33 cellular contexts compared by ENCODE assay signal in the genomic region with DNA sequence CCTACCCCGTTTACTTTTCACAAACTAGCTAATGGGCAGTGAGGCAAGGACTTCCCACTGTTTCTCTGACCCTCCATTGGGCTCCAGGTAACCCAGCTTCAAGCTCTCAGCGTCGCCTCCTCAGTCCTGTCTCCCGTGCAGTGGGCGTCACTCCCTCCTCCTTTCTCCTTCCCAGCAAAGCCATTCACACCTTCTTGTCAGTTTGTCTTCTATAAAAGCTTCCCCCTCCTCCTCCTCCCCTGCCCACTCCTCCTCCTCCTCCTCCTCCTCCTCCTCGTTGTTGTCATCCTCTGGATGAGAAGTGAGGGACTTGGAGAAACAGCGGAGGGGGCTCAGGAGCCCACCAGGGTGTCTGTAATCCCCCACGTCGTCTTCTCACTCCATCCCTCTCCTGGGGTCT. TPM values are rescaled to one million over a fixed set of nuclear protein-coding genes. Genes with fewer than 3 reads are reported as not detected.
"Had no signal": no experiment of that assay in that cellular context is flagged by ENCODE, and none has a peak within 500 bp of the region (broad histone marks: within the 10 kb centered on the region; RNA-seq: fewer than 3 reads in every experiment).

No MANE protein-coding gene starts in this region.

- H3K27me3 ChIP-seq: ascending aorta, cardiac muscle cell, foreskin keratinocyte had no signal

- H3K4me3 ChIP-seq: ascending aorta, breast epithelium, cardiac muscle cell, colonic mucosa, esophagus muscularis mucosa, gastroesophageal sphincter had no signal

- H3K27ac ChIP-seq: ascending aorta, breast epithelium, cardiac muscle cell, colonic mucosa, esophagus muscularis mucosa, foreskin keratinocyte, gastroesophageal sphincter had no signal

- H3K36me3 Mint-ChIP-seq: activated CD4-positive, alpha-beta memory T cell treated with anti-CD3 and anti-CD28 coated beads for 36 hours; activated CD8-positive, alpha-beta memory T cell treated with anti-CD3 and anti-CD28 coated beads, Interleukin-2, amount 10 ng/mL, durations not matched to agents 7 days and 5 days; activated naive CD4-positive, alpha-beta T cell treated with anti-CD3 and anti-CD28 coated beads, Interleukin-2, amount 10 ng/mL, durations not matched to agents 7 days and 5 days; activated naive CD4-positive, alpha-beta T cell treated with anti-CD3 and anti-CD28 coated beads, Interleukin-2, amount 50 U/mL, for 72 hours; activated naive CD8-positive, alpha-beta T cell treated with anti-CD3 and anti-CD28 coated beads, Interleukin-2, amount 10 ng/mL, durations not matched to agents 7 days and 5 days; brain had no signal

- H3K9me3 ChIP-seq: ascending aorta, breast epithelium, colonic mucosa, esophagus muscularis mucosa, gastroesophageal sphincter had no signal

- ATAC-seq: activated CD4-positive, alpha-beta T cell treated with anti-CD3 and anti-CD28 coated beads for 36 hours; activated CD8-positive, alpha-beta memory T cell treated with anti-CD3 and anti-CD28 coated beads, Interleukin-2, amount 10 ng/mL, durations not matched to agents 7 days and 5 days; activated CD8-positive, alpha-beta T cell treated with anti-CD3 and anti-CD28 coated beads, Interleukin-2, amount 10 ng/mL, durations not matched to agents 7 days and 5 days; activated naive CD4-positive, alpha-beta T cell treated with anti-CD3 and anti-CD28 coated beads, Interleukin-2, amount 50 U/mL, for 72 hours; foreskin keratinocyte; gastroesophageal sphincter had no signal

- DNase-seq: activated CD4-positive, alpha-beta memory T cell treated with anti-CD3 and anti-CD28 coated beads for 36 hours; activated CD4-positive, alpha-beta T cell treated with anti-CD3 and anti-CD28 coated beads for 36 hours; activated CD4-positive, alpha-beta T cell treated with anti-CD3 and anti-CD28 coated beads, Interleukin-2, amount 10 ng/mL, durations not matched to agents 24 days and 14 days; activated CD4-positive, CD25-positive, alpha-beta regulatory T cell; activated CD4-positive, CD25-positive, alpha-beta regulatory T cell treated with anti-CD3 and anti-CD28 coated beads, Interleukin-2, amount 50 U/mL, for 72 hours; activated CD8-positive, alpha-beta memory T cell treated with anti-CD3 and anti-CD28 coated beads, Interleukin-2, amount 10 ng/mL, durations not matched to agents 7 days and 5 days; activated CD8-positive, alpha-beta memory T cell treated with anti-CD3 and anti-CD28 coated beads, Interleukin-2, amount 50 U/mL, for 4 hours; activated CD8-positive, alpha-beta T cell treated with anti-CD3 and anti-CD28 coated beads, Interleukin-2, amount 10 ng/mL, durations not matched to agents 7 days and 5 days; activated effector memory CD4-positive, alpha-beta T cell treated with anti-CD3 and anti-CD28 coated beads, Interleukin-2, amount 50 U/mL, for 16 hours; activated naive CD4-positive, alpha-beta T cell; activated naive CD4-positive, alpha-beta T cell treated with anti-CD3 and anti-CD28 coated beads, Interleukin-2, amount 10 ng/mL, durations not matched to agents 7 days and 5 days; activated naive CD8-positive, alpha-beta T cell treated with anti-CD3 and anti-CD28 coated beads, Interleukin-2, amount 10 ng/mL, durations not matched to agents 7 days and 5 days; activated T-cell treated with anti-CD3 and anti-CD28 coated beads, Interleukin-2, amount 50 U/mL, for 1 hour; activated T-cell treated with anti-CD3 and anti-CD28 coated beads, Interleukin-2, amount 50 U/mL, for 48 hours; central memory CD4-positive, alpha-beta T cell; cerebellar nuclear complex; colonic mucosa; effector CD8-positive, alpha-beta T cell; erythroblast; foreskin keratinocyte; T-helper 2 cell had no signal

- H3K27ac Mint-ChIP-seq: activated CD4-positive, alpha-beta memory T cell treated with anti-CD3 and anti-CD28 coated beads for 36 hours; activated CD4-positive, alpha-beta T cell treated with anti-CD3 and anti-CD28 coated beads for 36 hours; activated CD4-positive, alpha-beta T cell treated with anti-CD3 and anti-CD28 coated beads, Interleukin-2, amount 10 ng/mL, durations not matched to agents 24 days and 14 days; activated CD8-positive, alpha-beta memory T cell treated with anti-CD3 and anti-CD28 coated beads, Interleukin-2, amount 10 ng/mL, durations not matched to agents 7 days and 5 days; activated CD8-positive, alpha-beta T cell treated with anti-CD3 and anti-CD28 coated beads, Interleukin-2, amount 10 ng/mL, durations not matched to agents 7 days and 5 days; activated naive CD4-positive, alpha-beta T cell treated with anti-CD3 and anti-CD28 coated beads, Interleukin-2, amount 10 ng/mL, durations not matched to agents 7 days and 5 days; activated naive CD4-positive, alpha-beta T cell treated with anti-CD3 and anti-CD28 coated beads, Interleukin-2, amount 50 U/mL, for 72 hours; activated naive CD8-positive, alpha-beta T cell treated with anti-CD3 and anti-CD28 coated beads, Interleukin-2, amount 10 ng/mL, durations not matched to agents 7 days and 5 days; activated T-helper 1 cell treated with anti-CD3 and anti-CD28 coated beads, Interleukin-12 subunit alpha, Interleukin-12 subunit beta, Interleukin-2, Interleukin-4 antibody, amounts not matched to agents 30 ng/mL and 10 ng/mL and 1 ng/mL, durations not matched to agents 14 hours and 24 hours and 36 hours; activated T-helper 2 cell treated with anti-CD3 and anti-CD28 coated beads, Interferon-gamma antibody, Interleukin-2, Interleukin-4, amounts not matched to agents 10 μg/mL and 5 μg/mL and 100 μg/mL, durations not matched to agents 14 hours and 24 hours and 36 hours; brain had no signal

- H3K9me3 Mint-ChIP-seq: activated CD4-positive, alpha-beta memory T cell treated with anti-CD3 and anti-CD28 coated beads for 36 hours; activated CD4-positive, alpha-beta T cell treated with anti-CD3 and anti-CD28 coated beads, Interleukin-2, amount 10 ng/mL, durations not matched to agents 24 days and 14 days; activated naive CD4-positive, alpha-beta T cell treated with anti-CD3 and anti-CD28 coated beads, Interleukin-2, amount 10 ng/mL, durations not matched to agents 7 days and 5 days; activated naive CD4-positive, alpha-beta T cell treated with anti-CD3 and anti-CD28 coated beads, Interleukin-2, amount 50 U/mL, for 72 hours; activated naive CD8-positive, alpha-beta T cell treated with anti-CD3 and anti-CD28 coated beads, Interleukin-2, amount 10 ng/mL, durations not matched to agents 7 days and 5 days; activated T-helper 1 cell treated with anti-CD3 and anti-CD28 coated beads, Interleukin-12 subunit alpha, Interleukin-12 subunit beta, Interleukin-2, Interleukin-4 antibody, amounts not matched to agents 30 ng/mL and 10 ng/mL and 1 ng/mL, durations not matched to agents 14 hours and 24 hours and 36 hours; activated T-helper 2 cell treated with anti-CD3 and anti-CD28 coated beads, Interferon-gamma antibody, Interleukin-2, Interleukin-4, amounts not matched to agents 10 μg/mL and 5 μg/mL and 100 μg/mL, durations not matched to agents 14 hours and 24 hours and 36 hours; brain had no signal

- H3K27me3 Mint-ChIP-seq: activated CD4-positive, alpha-beta T cell treated with anti-CD3 and anti-CD28 coated beads for 36 hours; activated CD4-positive, alpha-beta T cell treated with anti-CD3 and anti-CD28 coated beads, Interleukin-2, amount 10 ng/mL, durations not matched to agents 24 days and 14 days had no signal

- H3K4me3 Mint-ChIP-seq: activated CD4-positive, alpha-beta memory T cell treated with anti-CD3 and anti-CD28 coated beads for 36 hours; activated CD4-positive, alpha-beta T cell treated with anti-CD3 and anti-CD28 coated beads for 36 hours; activated CD4-positive, alpha-beta T cell treated with anti-CD3 and anti-CD28 coated beads, Interleukin-2, amount 10 ng/mL, durations not matched to agents 24 days and 14 days; activated CD8-positive, alpha-beta memory T cell treated with anti-CD3 and anti-CD28 coated beads, Interleukin-2, amount 10 ng/mL, durations not matched to agents 7 days and 5 days; activated CD8-positive, alpha-beta T cell treated with anti-CD3 and anti-CD28 coated beads, Interleukin-2, amount 10 ng/mL, durations not matched to agents 7 days and 5 days; activated naive CD4-positive, alpha-beta T cell treated with anti-CD3 and anti-CD28 coated beads, Interleukin-2, amount 10 ng/mL, durations not matched to agents 7 days and 5 days; activated naive CD8-positive, alpha-beta T cell treated with anti-CD3 and anti-CD28 coated beads, Interleukin-2, amount 10 ng/mL, durations not matched to agents 7 days and 5 days; activated T-helper 1 cell treated with anti-CD3 and anti-CD28 coated beads, Interleukin-12 subunit alpha, Interleukin-12 subunit beta, Interleukin-2, Interleukin-4 antibody, amounts not matched to agents 30 ng/mL and 10 ng/mL and 1 ng/mL, durations not matched to agents 14 hours and 24 hours and 36 hours; brain had no signal

- H3K4me1 ChIP-seq: ascending aorta, breast epithelium, colonic mucosa had no signal

- H3K4me1 Mint-ChIP-seq: activated naive CD4-positive, alpha-beta T cell treated with anti-CD3 and anti-CD28 coated beads, Interleukin-2, amount 10 ng/mL, durations not matched to agents 7 days and 5 days had no signal

- H3K36me3 ChIP-seq: ascending aorta, breast epithelium, cardiac muscle cell, colonic mucosa, esophagus muscularis mucosa, gastroesophageal sphincter had no signal

RNA-seq across cellular contexts. Expression of gene GALP, which starts 1.7 kb away (rescaled TPM):
- total RNA-seq: activated CD4-positive, alpha-beta memory T cell treated with anti-CD3 and anti-CD28 coated beads for 36 hours; activated CD4-positive, alpha-beta T cell treated with anti-CD3 and anti-CD28 coated beads for 36 hours; activated CD4-positive, alpha-beta T cell treated with anti-CD3 and anti-CD28 coated beads, Interleukin-2, amount 10 ng/mL, durations not matched to agents 24 days and 14 days; activated CD8-positive, alpha-beta memory T cell treated with anti-CD3 and anti-CD28 coated beads for 36 hours; activated CD8-positive, alpha-beta memory T cell treated with anti-CD3 and anti-CD28 coated beads, Interleukin-2, amount 10 ng/mL, durations not matched to agents 7 days and 5 days; activated CD8-positive, alpha-beta T cell treated with anti-CD3 and anti-CD28 coated beads, Interleukin-2, amount 10 ng/mL, durations not matched to agents 7 days and 5 days; activated naive CD4-positive, alpha-beta T cell treated with anti-CD3 and anti-CD28 coated beads, Interleukin-2, amount 50 U/mL, for 72 hours; activated naive CD8-positive, alpha-beta T cell treated with anti-CD3 and anti-CD28 coated beads, Interleukin-2, amount 10 ng/mL, durations not matched to agents 7 days and 5 days; activated T-helper 1 cell treated with anti-CD3 and anti-CD28 coated beads, Interleukin-12 subunit alpha, Interleukin-12 subunit beta, Interleukin-2, Interleukin-4 antibody, amounts not matched to agents 30 ng/mL and 10 ng/mL and 1 ng/mL, durations not matched to agents 14 hours and 24 hours and 36 hours; activated T-helper 2 cell treated with anti-CD3 and anti-CD28 coated beads, Interferon-gamma antibody, Interleukin-2, Interleukin-4, amounts not matched to agents 10 μg/mL and 5 μg/mL and 100 μg/mL, durations not matched to agents 14 hours and 24 hours and 36 hours; ascending aorta; breast epithelium; colonic mucosa; dermis microvascular lymphatic vessel endothelial cell; esophagus muscularis mucosa; foreskin keratinocyte; gastroesophageal sphincter; T-helper 1 cell treated with Interleukin-12 subunit alpha and Interleukin-12 subunit beta and Interleukin-4 antibody, amounts not matched to agents 30 ng/mL and 1 ng/mL, for 36 hours had no signal
- polyA plus RNA-seq: cardiac muscle cell, foreskin keratinocyte had no signal

RNA-seq across cellular contexts. Expression of gene ZSCAN5B, which starts 23.5 kb away (rescaled TPM):
- total RNA-seq: activated CD4-positive, alpha-beta memory T cell treated with anti-CD3 and anti-CD28 coated beads for 36 hours; activated CD4-positive, alpha-beta T cell treated with anti-CD3 and anti-CD28 coated beads for 36 hours; activated CD4-positive, alpha-beta T cell treated with anti-CD3 and anti-CD28 coated beads, Interleukin-2, amount 10 ng/mL, durations not matched to agents 24 days and 14 days; activated CD8-positive, alpha-beta memory T cell treated with anti-CD3 and anti-CD28 coated beads for 36 hours; activated CD8-positive, alpha-beta memory T cell treated with anti-CD3 and anti-CD28 coated beads, Interleukin-2, amount 10 ng/mL, durations not matched to agents 7 days and 5 days; activated CD8-positive, alpha-beta T cell treated with anti-CD3 and anti-CD28 coated beads, Interleukin-2, amount 10 ng/mL, durations not matched to agents 7 days and 5 days; activated naive CD4-positive, alpha-beta T cell treated with anti-CD3 and anti-CD28 coated beads, Interleukin-2, amount 50 U/mL, for 72 hours; activated T-helper 1 cell treated with anti-CD3 and anti-CD28 coated beads, Interleukin-12 subunit alpha, Interleukin-12 subunit beta, Interleukin-2, Interleukin-4 antibody, amounts not matched to agents 30 ng/mL and 10 ng/mL and 1 ng/mL, durations not matched to agents 14 hours and 24 hours and 36 hours; activated T-helper 2 cell treated with anti-CD3 and anti-CD28 coated beads, Interferon-gamma antibody, Interleukin-2, Interleukin-4, amounts not matched to agents 10 μg/mL and 5 μg/mL and 100 μg/mL, durations not matched to agents 14 hours and 24 hours and 36 hours; ascending aorta; breast epithelium; cardiac muscle cell; colonic mucosa; dermis microvascular lymphatic vessel endothelial cell; foreskin keratinocyte; gastroesophageal sphincter; T-helper 1 cell treated with Interleukin-12 subunit alpha and Interleukin-12 subunit beta and Interleukin-4 antibody, amounts not matched to agents 30 ng/mL and 1 ng/mL, for 36 hours had no signal
- polyA plus RNA-seq: cardiac muscle cell had no signal

RNA-seq across cellular contexts. Expression of gene ZSCAN5C, which starts 28.0 kb away (rescaled TPM):
- total RNA-seq: activated CD4-positive, alpha-beta memory T cell treated with anti-CD3 and anti-CD28 coated beads for 36 hours; activated CD4-positive, alpha-beta T cell treated with anti-CD3 and anti-CD28 coated beads for 36 hours; activated CD4-positive, alpha-beta T cell treated with anti-CD3 and anti-CD28 coated beads, Interleukin-2, amount 10 ng/mL, durations not matched to agents 24 days and 14 days; activated CD8-positive, alpha-beta memory T cell treated with anti-CD3 and anti-CD28 coated beads for 36 hours; activated CD8-positive, alpha-beta memory T cell treated with anti-CD3 and anti-CD28 coated beads, Interleukin-2, amount 10 ng/mL, durations not matched to agents 7 days and 5 days; activated CD8-positive, alpha-beta T cell treated with anti-CD3 and anti-CD28 coated beads, Interleukin-2, amount 10 ng/mL, durations not matched to agents 7 days and 5 days; activated naive CD4-positive, alpha-beta T cell treated with anti-CD3 and anti-CD28 coated beads, Interleukin-2, amount 50 U/mL, for 72 hours; activated naive CD8-positive, alpha-beta T cell treated with anti-CD3 and anti-CD28 coated beads, Interleukin-2, amount 10 ng/mL, durations not matched to agents 7 days and 5 days; activated T-helper 1 cell treated with anti-CD3 and anti-CD28 coated beads, Interleukin-12 subunit alpha, Interleukin-12 subunit beta, Interleukin-2, Interleukin-4 antibody, amounts not matched to agents 30 ng/mL and 10 ng/mL and 1 ng/mL, durations not matched to agents 14 hours and 24 hours and 36 hours; activated T-helper 2 cell treated with anti-CD3 and anti-CD28 coated beads, Interferon-gamma antibody, Interleukin-2, Interleukin-4, amounts not matched to agents 10 μg/mL and 5 μg/mL and 100 μg/mL, durations not matched to agents 14 hours and 24 hours and 36 hours; ascending aorta; breast epithelium; cardiac muscle cell; colonic mucosa; dermis microvascular lymphatic vessel endothelial cell; esophagus muscularis mucosa; foreskin keratinocyte; gastroesophageal sphincter; T-helper 1 cell treated with Interleukin-12 subunit alpha and Interleukin-12 subunit beta and Interleukin-4 antibody, amounts not matched to agents 30 ng/mL and 1 ng/mL, for 36 hours had no signal
- polyA plus RNA-seq: cardiac muscle cell, foreskin keratinocyte had no signal
